Comparison of ENCODE assay signal across 2 cellular contexts in genomic region chr16:668519-669171, GRCh38.
TF ChIP-seq lines count a peak whose summit lies in the region.

No MANE protein-coding gene starts in this region.

TF ChIP-seq in WTC11, 78 proteins besides CTCF, POLR2A, EP300 and RAD21:
- TF ChIP-seq ZBTB21 (CRISPR knock-in tag; IDR thresholded peaks at IDR 0.05; ENCODE audit: borderline replicate concordance) (0 out of 2 replicates have a peak, but pooled peaks have one; percentile 4), HMGXB4 (CRISPR knock-in tag; IDR thresholded peaks at IDR 0.05) (no peak), JUN (CRISPR knock-in tag; IDR thresholded peaks at IDR 0.05) (0 out of 2 replicates have a peak, but pooled peaks have one; percentile 39), FOXP1 (CRISPR knock-in tag; IDR thresholded peaks at IDR 0.05; ENCODE audit: borderline replicate concordance) (0 out of 2 replicates have a peak, but pooled peaks have one; percentile 19)

TF ChIP-seq in HepG2, 621 proteins besides CTCF, POLR2A, EP300 and RAD21:
- TF ChIP-seq ZNF749 (CRISPR knock-in tag; IDR thresholded peaks at IDR 0.05; ENCODE audit: borderline replicate concordance) (0 out of 2 replicates have a peak, but pooled peaks have one; percentile 31), HNF1B (CRISPR knock-in tag; IDR thresholded peaks at IDR 0.05) (0 out of 2 replicates have a peak, but pooled peaks have one; percentile 22), ZNF772 (CRISPR knock-in tag; IDR thresholded peaks at IDR 0.05) (0 out of 2 replicates have a peak, but pooled peaks have one; percentile 47), ZNF230 (CRISPR knock-in tag; IDR thresholded peaks at IDR 0.05) (no peak), TFAP4 (IDR thresholded peaks at IDR 0.05; ENCODE audit: borderline replicate concordance, low read depth) (no peak), KDM5A (IDR thresholded peaks at IDR 0.05; ENCODE audit: borderline replicate concordance, low read length) (peak; percentile 55; the same call in 1 of the 2 replicates), ZNF354B (CRISPR knock-in tag; IDR thresholded peaks at IDR 0.05) (no peak), RBFOX2 (IDR thresholded peaks at IDR 0.05; ENCODE audit: low read depth, low read length) (peak; percentile 24), UBTF (CRISPR knock-in tag; IDR thresholded peaks at IDR 0.05) (peak; percentile 36), ASH2L (IDR thresholded peaks at IDR 0.05; ENCODE audit: insufficient read length, low read depth, low read length) (peak; percentile 4), ETS1 (CRISPR knock-in tag; IDR thresholded peaks at IDR 0.05) (0 out of 2 replicates have a peak, but pooled peaks have one; percentile 25), AGO2 (optimal IDR thresholded peaks at IDR 0.05; ENCODE audit: low read depth, low read length) (peak; percentile 2), AGO1 (IDR thresholded peaks at IDR 0.05; ENCODE audit: low read depth, low read length, poor library complexity, severe bottlenecking) (peak; percentile 69), NFIB (CRISPR knock-in tag; IDR thresholded peaks at IDR 0.05; ENCODE audit: borderline replicate concordance) (0 out of 2 replicates have a peak, but pooled peaks have one; percentile 64), ZNF704 (CRISPR knock-in tag; IDR thresholded peaks at IDR 0.05; ENCODE audit: borderline replicate concordance) (0 out of 2 replicates have a peak, but pooled peaks have one; percentile 36), ZNF777 (CRISPR knock-in tag; IDR thresholded peaks at IDR 0.05) (0 out of 2 replicates have a peak, but pooled peaks have one; percentile 3), RFX1 (IDR thresholded peaks at IDR 0.05) (no peak), GABPA (IDR thresholded peaks at IDR 0.05; ENCODE audit: low read depth, low read length) (no peak), GABPA (CRISPR knock-in tag; IDR thresholded peaks at IDR 0.05; ENCODE audit: low read depth) (0 out of 2 replicates have a peak, but pooled peaks have one; percentile 14), FUBP1 (CRISPR knock-in tag; IDR thresholded peaks at IDR 0.05; ENCODE audit: borderline replicate concordance) (no peak), ZNF263 (CRISPR knock-in tag; IDR thresholded peaks at IDR 0.05) (peak; percentile 47), CENPT (CRISPR knock-in tag; IDR thresholded peaks at IDR 0.05; ENCODE audit: low read depth) (0 out of 2 replicates have a peak, but pooled peaks have one; percentile 59), THAP9 (CRISPR knock-in tag; IDR thresholded peaks at IDR 0.05; ENCODE audit: borderline replicate concordance) (0 out of 2 replicates have a peak, but pooled peaks have one; percentile 20)
